ENCODE assay signal across 2 cellular contexts in genomic region chr4:97496298-97496873, GRCh38.
A peak's percentile ranks its signal among the peaks of the same experiment; 100 is the strongest.
TF ChIP-seq lines count a peak whose summit lies in the region.

No MANE protein-coding gene starts in this region.

TF ChIP-seq in GM23338, 12 proteins besides CTCF, POLR2A, EP300 and RAD21:
- TF ChIP-seq EZH2 (IDR thresholded peaks at IDR 0.05; ENCODE audit: low read depth, unreplicated experiment) (no peak), EZH2phosphoT487 (IDR thresholded peaks at IDR 0.05; ENCODE audit: unreplicated experiment) (no peak), JUNB (IDR thresholded peaks at IDR 0.05; ENCODE audit: unreplicated experiment) (no peak), NANOG (IDR thresholded peaks at IDR 0.05; ENCODE audit: borderline replicate concordance) (no peak), ZNF331 (CRISPR knock-in tag; IDR thresholded peaks at IDR 0.05; ENCODE audit: low read depth) (no peak), CREB1 (CRISPR knock-in tag; IDR thresholded peaks at IDR 0.05; ENCODE audit: low read depth) (no peak), ZNF114 (CRISPR knock-in tag; IDR thresholded peaks at IDR 0.05) (no peak), POLR2AphosphoS5 (IDR thresholded peaks at IDR 0.05; ENCODE audit: low read depth) (no peak), STAT1 (IDR thresholded peaks at IDR 0.05; ENCODE audit: unreplicated experiment) (no peak), ZNF462 (CRISPR knock-in tag; IDR thresholded peaks at IDR 0.05) (no peak)
- TF ChIP-seq, protein P1, sequence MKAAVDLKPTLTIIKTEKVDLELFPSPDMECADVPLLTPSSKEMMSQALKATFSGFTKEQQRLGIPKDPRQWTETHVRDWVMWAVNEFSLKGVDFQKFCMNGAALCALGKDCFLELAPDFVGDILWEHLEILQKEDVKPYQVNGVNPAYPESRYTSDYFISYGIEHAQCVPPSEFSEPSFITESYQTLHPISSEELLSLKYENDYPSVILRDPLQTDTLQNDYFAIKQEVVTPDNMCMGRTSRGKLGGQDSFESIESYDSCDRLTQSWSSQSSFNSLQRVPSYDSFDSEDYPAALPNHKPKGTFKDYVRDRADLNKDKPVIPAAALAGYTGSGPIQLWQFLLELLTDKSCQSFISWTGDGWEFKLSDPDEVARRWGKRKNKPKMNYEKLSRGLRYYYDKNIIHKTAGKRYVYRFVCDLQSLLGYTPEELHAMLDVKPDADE (IDR thresholded peaks at IDR 0.05): no peak
- TF ChIP-seq, protein P2, sequence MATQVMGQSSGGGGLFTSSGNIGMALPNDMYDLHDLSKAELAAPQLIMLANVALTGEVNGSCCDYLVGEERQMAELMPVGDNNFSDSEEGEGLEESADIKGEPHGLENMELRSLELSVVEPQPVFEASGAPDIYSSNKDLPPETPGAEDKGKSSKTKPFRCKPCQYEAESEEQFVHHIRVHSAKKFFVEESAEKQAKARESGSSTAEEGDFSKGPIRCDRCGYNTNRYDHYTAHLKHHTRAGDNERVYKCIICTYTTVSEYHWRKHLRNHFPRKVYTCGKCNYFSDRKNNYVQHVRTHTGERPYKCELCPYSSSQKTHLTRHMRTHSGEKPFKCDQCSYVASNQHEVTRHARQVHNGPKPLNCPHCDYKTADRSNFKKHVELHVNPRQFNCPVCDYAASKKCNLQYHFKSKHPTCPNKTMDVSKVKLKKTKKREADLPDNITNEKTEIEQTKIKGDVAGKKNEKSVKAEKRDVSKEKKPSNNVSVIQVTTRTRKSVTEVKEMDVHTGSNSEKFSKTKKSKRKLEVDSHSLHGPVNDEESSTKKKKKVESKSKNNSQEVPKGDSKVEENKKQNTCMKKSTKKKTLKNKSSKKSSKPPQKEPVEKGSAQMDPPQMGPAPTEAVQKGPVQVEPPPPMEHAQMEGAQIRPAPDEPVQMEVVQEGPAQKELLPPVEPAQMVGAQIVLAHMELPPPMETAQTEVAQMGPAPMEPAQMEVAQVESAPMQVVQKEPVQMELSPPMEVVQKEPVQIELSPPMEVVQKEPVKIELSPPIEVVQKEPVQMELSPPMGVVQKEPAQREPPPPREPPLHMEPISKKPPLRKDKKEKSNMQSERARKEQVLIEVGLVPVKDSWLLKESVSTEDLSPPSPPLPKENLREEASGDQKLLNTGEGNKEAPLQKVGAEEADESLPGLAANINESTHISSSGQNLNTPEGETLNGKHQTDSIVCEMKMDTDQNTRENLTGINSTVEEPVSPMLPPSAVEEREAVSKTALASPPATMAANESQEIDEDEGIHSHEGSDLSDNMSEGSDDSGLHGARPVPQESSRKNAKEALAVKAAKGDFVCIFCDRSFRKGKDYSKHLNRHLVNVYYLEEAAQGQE (IDR thresholded peaks at IDR 0.05; ENCODE audit: unreplicated experiment): no peak
TF ChIP-seq in GM23338: peak in this region for 0.

TF ChIP-seq in H1, 55 proteins besides CTCF, POLR2A, EP300 and RAD21:
- TF ChIP-seq CEBPB (IDR thresholded peaks at IDR 0.05; ENCODE audit: low read depth, low read length): peak; percentile 79
- no peak for TF ChIP-seq SP4 (IDR thresholded peaks at IDR 0.05; ENCODE audit: low read length)
